ENCODE assay signal across 1 cellular context in the genomic region with DNA sequence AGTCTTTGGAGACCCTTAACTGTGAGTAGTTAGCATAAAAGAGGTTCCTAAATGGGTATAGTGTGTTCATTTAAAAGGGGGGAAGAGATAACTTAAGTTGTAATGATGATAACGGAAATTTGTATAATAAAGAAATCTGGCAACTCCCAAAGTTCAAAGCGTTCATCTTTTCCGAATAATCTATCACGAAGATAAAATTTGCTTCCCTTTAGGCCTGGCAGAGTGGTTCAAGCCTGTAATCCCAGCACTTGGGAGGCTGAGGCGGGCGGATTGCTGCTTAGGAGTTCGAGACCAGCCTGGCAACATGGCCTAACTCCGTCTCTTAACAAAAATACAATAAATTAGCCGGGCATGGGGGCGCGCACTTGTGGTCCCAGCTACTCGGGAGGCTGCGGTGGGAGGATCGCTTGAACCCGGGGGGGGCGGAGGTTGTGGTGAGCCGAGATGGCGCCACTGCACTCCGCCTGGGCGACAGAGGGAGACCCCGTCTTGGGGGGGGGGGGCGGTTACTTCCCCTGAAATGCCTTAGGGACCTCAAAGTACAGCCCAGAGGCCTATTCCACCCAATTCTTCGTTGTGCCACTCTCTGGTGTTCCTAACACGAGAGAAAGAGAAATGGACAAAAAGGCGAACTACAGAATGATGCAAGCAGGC.
TF ChIP-seq lines count a peak whose summit lies in the region.

No MANE protein-coding gene starts in this region.

TF ChIP-seq in endothelial cell of umbilical vein, 7 proteins besides CTCF, POLR2A, EP300 and RAD21:
- TF ChIP-seq MYC (IDR thresholded peaks at IDR 0.05; ENCODE audit: low read depth, low read length), result no peak
- TF ChIP-seq, protein P1, sequence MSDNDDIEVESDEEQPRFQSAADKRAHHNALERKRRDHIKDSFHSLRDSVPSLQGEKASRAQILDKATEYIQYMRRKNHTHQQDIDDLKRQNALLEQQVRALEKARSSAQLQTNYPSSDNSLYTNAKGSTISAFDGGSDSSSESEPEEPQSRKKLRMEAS (IDR thresholded peaks at IDR 0.05; ENCODE audit: insufficient read depth, insufficient read length), result no peak
- no peak for TF ChIP-seq FOS (IDR thresholded peaks at IDR 0.05; ENCODE audit: borderline replicate concordance, insufficient read depth, low read length)
- TF ChIP-seq POLR2AphosphoS5 (IDR thresholded peaks at IDR 0.05; ENCODE audit: insufficient read depth, low read depth, low read length), result no peak
- no peak for TF ChIP-seq EZH2 (IDR thresholded peaks at IDR 0.05; ENCODE audit: borderline replicate concordance, low read depth, low read length, severe bottlenecking)
- no peak for TF ChIP-seq GATA2 (IDR thresholded peaks at IDR 0.05; ENCODE audit: insufficient read depth, insufficient read length, low read depth, low read length)
- TF ChIP-seq JUN (IDR thresholded peaks at IDR 0.05; ENCODE audit: borderline replicate concordance, insufficient read depth, insufficient read length, low read depth), result no peak
